In the genomic region with DNA sequence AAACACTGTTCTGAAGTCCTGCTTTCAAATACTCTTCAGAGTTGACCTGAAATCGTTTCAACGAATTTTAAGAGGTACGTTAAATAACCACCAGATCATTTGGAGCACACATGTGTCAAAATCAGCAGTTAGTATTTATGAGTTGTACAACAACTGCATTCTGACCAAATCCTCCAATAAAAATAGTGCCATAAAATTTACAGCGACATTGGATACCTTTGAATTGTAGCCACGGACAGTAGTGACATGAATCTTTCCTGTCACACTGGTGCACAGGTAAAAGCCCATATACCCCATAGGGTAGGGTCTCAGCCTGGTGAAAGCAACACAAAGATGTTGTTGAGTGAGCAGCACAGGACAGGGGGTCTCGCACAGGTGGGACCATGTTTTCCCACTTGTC, we compare ENCODE assay signal across 15 cellular contexts.
DNase-seq lines count a peak whose midpoint lies in the region; ATAC-seq and TF ChIP-seq lines count a peak whose summit lies in the region.
"Had no signal": no experiment of that assay in that cellular context is flagged by ENCODE, and none has a peak within 500 bp of the region (broad histone marks: within the 10 kb centered on the region; RNA-seq: fewer than 3 reads in every experiment).

No MANE protein-coding gene starts in this region.

- H3K79me2 ChIP-seq in smooth muscle cell (ENCODE audit: low read depth): no peaks in the 10 kb centered on the region

- H2AFZ ChIP-seq in smooth muscle cell (ENCODE audit: low read depth): no peak overlapping the region
- H2AFZ ChIP-seq: GM23248 had no signal

- H3K27ac ChIP-seq in VCaP (peak overlapping the region; percentile 73), smooth muscle cell (ENCODE audit: low read depth) (peak overlapping the region; percentile 23)

- H3K4me3 ChIP-seq in smooth muscle cell: no peak overlapping the region
- H3K4me3 ChIP-seq: GM23248 had no signal

- H3F3A ChIP-seq in smooth muscle cell (ENCODE audit: low read depth): peaks cover 53% of the 10 kb centered on the region

- peaks cover 3% of the 10 kb centered on the region for H3K36me3 ChIP-seq in smooth muscle cell (ENCODE audit: low read depth)

- H4K20me1 ChIP-seq in smooth muscle cell (ENCODE audit: low read depth): peaks cover 44% of the 10 kb centered on the region

- TF ChIP-seq CTCF in VCaP (conservative IDR thresholded peaks at IDR 0.05) (no peak), smooth muscle cell (IDR thresholded peaks at IDR 0.05; ENCODE audit: borderline replicate concordance, insufficient read depth, poor library complexity, severe bottlenecking) (no peak)

- no peak overlapping the region for H3K9ac ChIP-seq in smooth muscle cell (ENCODE audit: low read depth)
- H3K9ac ChIP-seq: GM23248 had no signal

- ATAC-seq in HG02588 (IDR thresholded peaks at IDR 0.05; ENCODE audit: unreplicated experiment): no peak
- ATAC-seq: HCT116 had no signal

- H3K9me3 ChIP-seq in smooth muscle cell (replicated peaks; ENCODE audit: low read depth): no peaks in the 10 kb centered on the region

- POLR2A ChIA-PET in HEK293T (lab: Yijun Ruan, JAX): no interaction called here

- no peak overlapping the region for H3K4me2 ChIP-seq in smooth muscle cell

- 88% methylated on average over 6 of the region's 6 CpGs for WGBS in smooth muscle cell (ENCODE audit: low lambda C conversion rate)

- DNase-seq in NCI-H748 (lab: John Stamatoyannopoulos, UW; ENCODE audit: unreplicated experiment): peak; percentile 38
- DNase-seq in NCI-H748 treated with DMSO at 0.1 percent for 48 hours (lab: John Stamatoyannopoulos, UW): no peak
- DNase-seq in HEK293T (ENCODE audit: extremely low spot score): no peak
- DNase-seq in smooth muscle cell (lab: John Stamatoyannopoulos, UW; ENCODE audit: unreplicated experiment): no peak
- DNase-seq in AG08396 (ENCODE audit: low spot score): no peak
- DNase-seq in DMS114 treated with DMSO at 0.1 percent for 48 hours (lab: John Stamatoyannopoulos, UW; ENCODE audit: unreplicated experiment): no peak
- DNase-seq: ACHN; C1 segment of cervical spinal cord; CD4-positive, alpha-beta memory T cell; DND-41; GDM1; GM23248 had no signal

- no peaks in the 10 kb centered on the region for H3K27me3 ChIP-seq in smooth muscle cell (ENCODE audit: low read depth)

- peaks cover 7% of the 10 kb centered on the region for H3K4me1 ChIP-seq in smooth muscle cell (ENCODE audit: low read depth)

- CTCF ChIA-PET in HEK293T (lab: Yijun Ruan, JAX): no interaction called here

TF ChIP-seq in HEK293T, 16 proteins besides CTCF, POLR2A, EP300 and RAD21:
- TF ChIP-seq, protein P1, sequence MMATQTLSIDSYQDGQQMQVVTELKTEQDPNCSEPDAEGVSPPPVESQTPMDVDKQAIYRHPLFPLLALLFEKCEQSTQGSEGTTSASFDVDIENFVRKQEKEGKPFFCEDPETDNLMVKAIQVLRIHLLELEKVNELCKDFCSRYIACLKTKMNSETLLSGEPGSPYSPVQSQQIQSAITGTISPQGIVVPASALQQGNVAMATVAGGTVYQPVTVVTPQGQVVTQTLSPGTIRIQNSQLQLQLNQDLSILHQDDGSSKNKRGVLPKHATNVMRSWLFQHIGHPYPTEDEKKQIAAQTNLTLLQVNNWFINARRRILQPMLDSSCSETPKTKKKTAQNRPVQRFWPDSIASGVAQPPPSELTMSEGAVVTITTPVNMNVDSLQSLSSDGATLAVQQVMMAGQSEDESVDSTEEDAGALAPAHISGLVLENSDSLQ (IDR thresholded peaks at IDR 0.05): peak; percentile 89
- TF ChIP-seq FOXM1 (IDR thresholded peaks at IDR 0.05; ENCODE audit: borderline replicate concordance): no peak
